ENCODE assay signal across 8 cellular contexts in the genomic region with DNA sequence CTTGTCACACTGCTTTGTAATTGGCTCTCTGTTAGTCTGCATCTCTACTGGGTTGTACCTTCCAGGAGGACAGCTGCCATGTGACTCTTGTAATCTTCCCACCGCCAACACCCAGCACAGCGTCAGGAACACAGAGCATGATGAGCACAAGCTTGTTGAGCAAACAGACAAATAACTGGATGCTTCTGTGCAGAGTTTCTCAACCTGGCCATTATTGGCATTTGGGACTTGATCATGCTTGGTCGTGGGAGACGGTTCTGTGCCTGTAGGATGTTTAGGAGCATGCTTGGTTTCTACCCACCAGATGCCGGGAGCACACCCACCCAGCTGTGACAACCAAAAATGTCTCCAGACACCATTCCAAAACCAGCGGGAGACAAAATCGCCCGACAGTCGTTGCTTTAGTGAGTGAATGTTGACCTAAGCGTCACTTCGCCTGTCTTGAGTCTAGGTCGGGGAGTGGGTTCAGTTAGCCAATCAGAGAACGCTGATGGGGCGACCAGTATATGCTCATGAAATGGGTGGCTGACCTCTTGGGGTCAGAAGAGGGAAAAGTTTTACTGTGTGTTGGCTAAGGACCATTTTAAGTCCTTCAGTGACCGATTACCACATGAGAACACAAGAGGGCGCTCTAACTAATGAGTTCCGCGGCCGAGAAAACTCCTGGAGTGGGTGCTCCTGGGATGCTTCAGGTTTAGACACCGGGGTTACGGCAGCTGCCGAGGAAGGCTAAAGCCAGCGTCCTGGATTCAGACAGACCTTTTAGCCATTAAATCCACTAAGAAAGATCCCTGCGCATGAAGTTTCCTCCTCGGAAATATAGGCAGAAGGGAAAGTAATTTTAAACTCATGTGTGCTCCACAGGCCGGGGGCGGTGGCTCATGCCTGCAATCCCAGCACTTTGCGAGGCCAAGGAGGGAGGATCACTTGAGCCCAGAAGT. TPM values are rescaled to one million over a fixed set of nuclear protein-coding genes. Genes with fewer than 3 reads are reported as not detected.
DNase-seq lines count a peak whose midpoint lies in the region; ATAC-seq and TF ChIP-seq lines count a peak whose summit lies in the region.

No MANE protein-coding gene starts in this region.

- no peak for ATAC-seq in GM21381 (IDR thresholded peaks at IDR 0.05; ENCODE audit: unreplicated experiment)
- ATAC-seq in HG02642 (IDR thresholded peaks at IDR 0.05; ENCODE audit: poor library complexity, unreplicated experiment), result no peak

- DNase-seq in G401 (ENCODE audit: low spot score) (peak; percentile 86), NAMALWA (ENCODE audit: low spot score) (peak; percentile 81), SK-MEL-5 (ENCODE audit: low read depth, low spot score) (peak; percentile 95), glutamatergic neuron (peak; percentile 47), progenitor cell of endocrine pancreas (ENCODE audit: low spot score, unreplicated experiment) (peak; percentile 16)
- DNase-seq in activated naive CD4-positive, alpha-beta T cell treated with anti-CD3 and anti-CD28 coated beads for 36 hours, result peak; percentile 76

- peaks cover 11% of the 10 kb centered on the region for H3K4me1 Mint-ChIP-seq in activated naive CD4-positive, alpha-beta T cell treated with anti-CD3 and anti-CD28 coated beads for 36 hours (ENCODE audit: low read depth)
- no peaks in the 10 kb centered on the region for H3K4me1 Mint-ChIP-seq in glutamatergic neuron (ENCODE audit: low read depth, unreplicated experiment)
- peaks cover 11% of the 10 kb centered on the region for H3K4me1 Mint-ChIP-seq in progenitor cell of endocrine pancreas (ENCODE audit: low read depth)

- in situ Hi-C loops in G401 (cut with HindIII; ENCODE audit: low sequenced_read_pairs), result no loop called here
- in situ Hi-C loops in SK-MEL-5 (cut with HindIII; ENCODE audit: low pct_unique_long_range_greater_than_20kb, low sequenced_read_pairs), result loop anchor here (10.0 kb wide), 1 partner anchor 74 kb away; a partner anchor contains a TSS

- CTCF ChIA-PET in activated naive CD4-positive, alpha-beta T cell treated with anti-CD3 and anti-CD28 coated beads for 36 hours (lab: Charles Lee), result interaction anchor here (0.6 to 7.2 kb wide), 25 partner anchors 8 to 416 kb away, joined by 3 to 140 read pairs (median 5); no protein-coding TSS in a partner anchor

- no peaks in the 10 kb centered on the region for H3K27me3 Mint-ChIP-seq in activated naive CD4-positive, alpha-beta T cell treated with anti-CD3 and anti-CD28 coated beads for 36 hours (ENCODE audit: low read depth)
- H3K27me3 Mint-ChIP-seq in glutamatergic neuron (ENCODE audit: unreplicated experiment) (peaks cover 2% of the 10 kb centered on the region), progenitor cell of endocrine pancreas (peaks cover 3% of the 10 kb centered on the region)

- no peaks in the 10 kb centered on the region for H3K36me3 Mint-ChIP-seq in activated naive CD4-positive, alpha-beta T cell treated with anti-CD3 and anti-CD28 coated beads for 36 hours (ENCODE audit: low read depth)
- H3K36me3 Mint-ChIP-seq in glutamatergic neuron (ENCODE audit: unreplicated experiment) (no peaks in the 10 kb centered on the region), progenitor cell of endocrine pancreas (ENCODE audit: insufficient read depth) (no peaks in the 10 kb centered on the region)

- H3K4me3 Mint-ChIP-seq in activated naive CD4-positive, alpha-beta T cell treated with anti-CD3 and anti-CD28 coated beads for 36 hours, result no peak overlapping the region
- H3K4me3 Mint-ChIP-seq in glutamatergic neuron (ENCODE audit: unreplicated experiment) (no peak overlapping the region), progenitor cell of endocrine pancreas (ENCODE audit: low read depth) (no peak overlapping the region)

- no peaks in the 10 kb centered on the region for H3K9me3 Mint-ChIP-seq in activated naive CD4-positive, alpha-beta T cell treated with anti-CD3 and anti-CD28 coated beads for 36 hours
- H3K9me3 Mint-ChIP-seq in glutamatergic neuron (ENCODE audit: unreplicated experiment) (peaks cover 2% of the 10 kb centered on the region), progenitor cell of endocrine pancreas (ENCODE audit: low read depth) (no peaks in the 10 kb centered on the region)

- no peak overlapping the region for H3K27ac Mint-ChIP-seq in activated naive CD4-positive, alpha-beta T cell treated with anti-CD3 and anti-CD28 coated beads for 36 hours
- no peak overlapping the region for H3K27ac Mint-ChIP-seq in glutamatergic neuron (ENCODE audit: unreplicated experiment)
- H3K27ac Mint-ChIP-seq in progenitor cell of endocrine pancreas, result no peak overlapping the region

- TF ChIP-seq CTCF in glutamatergic neuron (IDR thresholded peaks at IDR 0.05; ENCODE audit: partially characterized antibody, unreplicated experiment) (peak; percentile 89), progenitor cell of endocrine pancreas (IDR thresholded peaks at IDR 0.05; ENCODE audit: unreplicated experiment) (peak; percentile 76)

- intact Hi-C loops in activated naive CD4-positive, alpha-beta T cell treated with anti-CD3 and anti-CD28 coated beads for 36 hours (cut with micrococcal nuclease), result loop anchor here (1.0 to 10.0 kb wide), 4 partner anchors 97 to 414 kb away; no protein-coding TSS in a partner anchor

RNA-seq across cellular contexts. Expression of a gene that starts 57.8 kb away (rescaled TPM):
- total RNA-seq in G401 (2014; rRNA removed; shearing (Covaris generic)), result 7.4 and 22.7 TPM in 2 replicates
- 28.8 and 29.6 TPM in 2 replicates for total RNA-seq in SK-MEL-5 (2014; rRNA removed; shearing (Covaris generic))
- polyA plus RNA-seq in SK-MEL-5 (2015; cell fraction: cytosol; rRNA removed), result 30.8 and 45.5 TPM in 2 replicates
- polyA plus RNA-seq in SK-MEL-5 (2015; cell fraction: nucleus; rRNA removed), result 26.2 and 32.8 TPM in 2 replicates
- 10 to 100 TPM in 1 of 2 experiments, 1 to 10 TPM in 1; 9.2 to 10.6 TPM for total RNA-seq in activated naive CD4-positive, alpha-beta T cell treated with anti-CD3 and anti-CD28 coated beads for 36 hours
- total RNA-seq in glutamatergic neuron (ENCODE audit: unreplicated experiment) (11.7 TPM), progenitor cell of endocrine pancreas (30.2 and 31.5 TPM in 2 replicates)

Comparison
In these comparisons a context has a peak if more than half of its experiments do, and no peak if none do; other contexts are left out.
1. DNase-seq: peak in every context shown above with its lines; median percentile 95 in SK-MEL-5; 86 in G401; 81 in NAMALWA; 76 in activated naive CD4-positive, alpha-beta T cell treated with anti-CD3 and anti-CD28 coated beads for 36 hours; 47 in glutamatergic neuron; 16 in progenitor cell of endocrine pancreas.